Comparison of ENCODE assay signal across 11 cellular contexts in the genomic region with DNA sequence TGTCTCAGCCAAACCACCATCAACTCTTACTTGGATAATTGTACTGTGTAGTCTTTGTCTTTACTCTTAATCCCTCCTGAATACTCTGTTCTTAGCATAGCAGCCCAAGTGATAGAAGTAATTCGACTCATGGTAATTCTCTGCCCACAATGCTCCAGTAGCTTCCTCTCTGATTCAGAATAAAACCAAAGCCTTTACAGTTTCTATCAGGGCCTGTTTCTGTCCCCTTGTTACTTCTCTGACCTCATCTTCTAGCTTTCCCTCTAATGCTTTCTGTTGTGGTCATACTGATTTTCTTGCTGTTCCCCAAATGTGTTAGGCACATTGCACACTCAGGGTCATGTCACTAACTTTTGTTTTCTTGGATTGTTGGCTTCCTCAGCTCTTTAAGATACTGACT. TPM values are rescaled to one million over a fixed set of nuclear protein-coding genes. Genes with fewer than 3 reads are reported as not detected.
DNase-seq lines count a peak whose midpoint lies in the region; ATAC-seq and TF ChIP-seq lines count a peak whose summit lies in the region.
"Had no signal": no experiment of that assay in that cellular context is flagged by ENCODE, and none has a peak within 500 bp of the region (broad histone marks: within the 10 kb centered on the region; RNA-seq: fewer than 3 reads in every experiment).

No MANE protein-coding gene starts in this region.

- WGBS in testis, 2 donors = 89 to 93% methylated on average over 1 of the region's 1 CpG

- intact Hi-C loops in left lung (cut with DNase I) = no loop called here
- intact Hi-C loops in testis (cut with DNase I; ENCODE audit: low total_unique reads) = no loop called here

- H3K27me3 ChIP-seq in GM06990 (replicated peaks; ENCODE audit: control insufficient read depth, insufficient read depth, low read length) (no peaks in the 10 kb centered on the region), left lung (no peaks in the 10 kb centered on the region), testis (no peaks in the 10 kb centered on the region)
- H3K27me3 ChIP-seq: dorsolateral prefrontal cortex had no signal

- H3K9me3 ChIP-seq in left lung (no peaks in the 10 kb centered on the region), testis (no peaks in the 10 kb centered on the region)

- no peak for TF ChIP-seq CTCF in GM06990 (IDR thresholded peaks at IDR 0.05; ENCODE audit: insufficient read depth, low read length, poor library complexity, severe bottlenecking)
- no peak for TF ChIP-seq CTCF in left lung (IDR thresholded peaks at IDR 0.05)
- no peak for TF ChIP-seq CTCF in testis (IDR thresholded peaks at IDR 0.05)

- peak; percentile 98 for ATAC-seq in GM19025 (IDR thresholded peaks at IDR 0.05; ENCODE audit: low read depth, unreplicated experiment)
- ATAC-seq in HG02571 (IDR thresholded peaks at IDR 0.05; ENCODE audit: unreplicated experiment) = peak; percentile 87
- peak; percentile 85 for ATAC-seq in HG03439 (IDR thresholded peaks at IDR 0.05; ENCODE audit: unreplicated experiment)
- ATAC-seq in left lung = no peak

- H3K4me3 ChIP-seq in GM06990 (replicated peaks; ENCODE audit: low read depth, low read length) (no peak overlapping the region), left lung (no peak overlapping the region), testis (no peak overlapping the region)
- H3K4me3 ChIP-seq: dorsolateral prefrontal cortex had no signal

- H3K27ac ChIP-seq in left lung = no peak overlapping the region
- no peak overlapping the region for H3K27ac ChIP-seq in testis
- H3K27ac ChIP-seq: dorsolateral prefrontal cortex had no signal

- no peak for TF ChIP-seq POLR2A in testis (IDR thresholded peaks at IDR 0.05)

- H3K36me3 ChIP-seq in GM06990 (ENCODE audit: control insufficient read depth, insufficient read depth, low read length) (peaks cover 3% of the 10 kb centered on the region), left lung (peaks cover 0 to 72% of the 10 kb centered on the region in 2 donors), testis (ENCODE audit: low read depth, missing control alignments) (no peaks in the 10 kb centered on the region)

- DNase-seq in GM06990 (ENCODE audit: extremely low read depth, insufficient read length) = peak; percentile 59
- DNase-seq in left lung = no peak
- DNase-seq in testis = no peak
- no peak for DNase-seq in D341Med (ENCODE audit: low spot score)
- no peak for DNase-seq in DMS53 (lab: John Stamatoyannopoulos, UW)
- DNase-seq: dorsolateral prefrontal cortex, GDM1, NCI-H1694 treated with DMSO at 0.1 percent for 48 hours had no signal

- H3K4me1 ChIP-seq in left lung (no peaks in the 10 kb centered on the region), testis (no peaks in the 10 kb centered on the region)

RNA-seq across cellular contexts. Expression of a gene that starts 8.0 kb away (rescaled TPM):
- total RNA-seq in left lung = 10 to 100 TPM; 19.5 to 23.1 TPM
- total RNA-seq in testis = 10 to 100 TPM; 81.3 to 88.0 TPM
- 14.5 TPM for polyA plus RNA-seq in testis (ENCODE audit: insufficient read depth, low read depth, low replicate concordance)
